In genomic region chr19:46537136-46538097, GRCh38 we compare ENCODE assay signal across 8 cellular contexts. TPM values are rescaled to one million over a fixed set of nuclear protein-coding genes. Genes with fewer than 3 reads are reported as not detected.
DNase-seq lines count a peak whose midpoint lies in the region; ATAC-seq, FAIRE-seq and TF ChIP-seq lines count a peak whose summit lies in the region.

No MANE protein-coding gene starts in this region.

- no TSS peak for BruUV-seq in endothelial cell of umbilical vein (replicated peaks; lab: Mats Ljungman, UMichigan)

- no peaks in the 10 kb centered on the region for H4K20me1 ChIP-seq in endothelial cell of umbilical vein (replicated peaks; ENCODE audit: control insufficient read depth, extremely low read depth, insufficient read depth, low read length)

- H3K9me3 ChIP-seq in endothelial cell of umbilical vein (replicated peaks; ENCODE audit: control insufficient read depth, insufficient read depth, low read length) (no peaks in the 10 kb centered on the region), thyroid gland (no peaks in the 10 kb centered on the region)

- H3K9me3 Mint-ChIP-seq in nephron = no peaks in the 10 kb centered on the region

- no peaks in the 10 kb centered on the region for H3K9me1 ChIP-seq in endothelial cell of umbilical vein (replicated peaks; ENCODE audit: control insufficient read depth, extremely low read depth, insufficient read depth, low read length)

- dilution Hi-C loops in endothelial cell of umbilical vein (cut with MboI; ENCODE audit: extremely low pct_ligation_motif_present, low sequenced_read_pairs) = no loop called here

- TF ChIP-seq CTCF in endothelial cell of umbilical vein (IDR thresholded peaks at IDR 0.05; ENCODE audit: extremely low read depth in 1 of 2, insufficient read depth in 1 of 2, low read depth in 1 of 2, low read length in 2 of 2) (peak; percentile 89 to 93), nephron (IDR thresholded peaks at IDR 0.05; ENCODE audit: unreplicated experiment in 3 of 3) (peak; percentile 75 to 79 (median 75)), thyroid gland (IDR thresholded peaks at IDR 0.05) (peak; percentile 53 to 91 (median 72))

- no peak overlapping the region for H3K9ac ChIP-seq in endothelial cell of umbilical vein (replicated peaks; ENCODE audit: extremely low read depth, insufficient read depth, low read length)

- CTCF ChIA-PET in endothelial cell of umbilical vein (lab: Charles Lee) = interaction anchor here (0.6 to 9.3 kb wide), 23 partner anchors 9 to 257 kb away, joined by 3 to 172 read pairs (median 6); partner anchors contain the start of gene DACT3

- H3K27me3 ChIP-seq in endothelial cell of umbilical vein (ENCODE audit: control insufficient read depth in 2 of 2, insufficient read depth in 2 of 2, low read length in 2 of 2) (peaks cover 0 to 1% of the 10 kb centered on the region in 2 experiments), thyroid gland (no peaks in the 10 kb centered on the region)

- H3K4me1 Mint-ChIP-seq in nephron = peaks cover under 1% of the 10 kb centered on the region

- H3K4me1 ChIP-seq in endothelial cell of umbilical vein (ENCODE audit: control insufficient read depth, extremely low read depth, insufficient read depth, low read length) (no peaks in the 10 kb centered on the region), thyroid gland (no peaks in the 10 kb centered on the region)

- H3K4me2 ChIP-seq in endothelial cell of umbilical vein (ENCODE audit: insufficient read depth, low read length) = no peak overlapping the region

- peak; percentile 93 for FAIRE-seq in endothelial cell of umbilical vein (lab: Jason Lieb, UNC)

- H2AFZ ChIP-seq in endothelial cell of umbilical vein (ENCODE audit: low read depth, low read length) = no peak overlapping the region

- intact Hi-C loops in endothelial cell of umbilical vein (cut with micrococcal nuclease) = loop anchor here (2.0 kb wide), 1 partner anchor 125 kb away; no protein-coding TSS in a partner anchor
- intact Hi-C loops in thyroid gland (cut with DNase I) = no loop called here

- H3K27ac ChIP-seq in endothelial cell of umbilical vein (ENCODE audit: insufficient read depth, low read depth, low read length) (no peak overlapping the region), thyroid gland (no peak overlapping the region)

- H3K36me3 ChIP-seq in endothelial cell of umbilical vein (ENCODE audit: control insufficient read depth in 2 of 2, extremely low read depth in 1 of 2, insufficient read depth in 2 of 2, low read length in 2 of 2) = no peaks in the 10 kb centered on the region
- H3K36me3 ChIP-seq in thyroid gland = no peaks in the 10 kb centered on the region

- peaks cover 5% of the 10 kb centered on the region for H3K27me3 Mint-ChIP-seq in nephron (ENCODE audit: low read depth)

- POLR2A ChIA-PET in endothelial cell of umbilical vein (lab: Charles Lee) = no interaction called here

- no peak for ATAC-seq in HG03571 (IDR thresholded peaks at IDR 0.05; ENCODE audit: unreplicated experiment)

- WGBS in thyroid gland, 2 donors = 24 to 37% methylated on average over 17 to 19 of the region's 19 CpGs

- H3K79me2 ChIP-seq in endothelial cell of umbilical vein (ENCODE audit: control insufficient read depth, insufficient read depth, low read length) = no peaks in the 10 kb centered on the region

- H3K36me3 Mint-ChIP-seq in nephron (ENCODE audit: low read depth) = no peaks in the 10 kb centered on the region

- H3K4me3 ChIP-seq in endothelial cell of umbilical vein (replicated peaks in 1 of 3; ENCODE audit: insufficient read depth in 1 of 3, low read depth in 1 of 3, low read length in 3 of 3) = no peak overlapping the region
- no peak overlapping the region for H3K4me3 ChIP-seq in thyroid gland (replicated peaks in 1 of 3)

- H3K27ac Mint-ChIP-seq in nephron = no peak overlapping the region

- TF ChIP-seq POLR2A in endothelial cell of umbilical vein (IDR thresholded peaks at IDR 0.05; ENCODE audit: low read depth, low read length) (no peak), thyroid gland (IDR thresholded peaks at IDR 0.05) (no peak)

- H3K4me3 Mint-ChIP-seq in nephron = no peak overlapping the region

- DNase-seq in EH (ENCODE audit: low read depth) (peak; percentile 52), NAMALWA (ENCODE audit: low spot score) (peak; percentile 62), endothelial cell of umbilical vein (ENCODE audit: low read depth, low spot score) (peak; percentile 41), thyroid gland (peak; percentile 40 to 48), NCI-H2171 (lab: John Stamatoyannopoulos, UW) (no peak)
- DNase-seq in activated CD8-positive, alpha-beta memory T cell treated with anti-CD3 and anti-CD28 coated beads for 1 hour (ENCODE audit: extremely low read depth in 1 of 2, low read depth in 1 of 2) = peak; percentile 13 to 49

TF ChIP-seq in endothelial cell of umbilical vein, 7 proteins besides CTCF, POLR2A, EP300 and RAD21:
- TF ChIP-seq MYC (IDR thresholded peaks at IDR 0.05; ENCODE audit: low read depth, low read length) (no peak), JUN (IDR thresholded peaks at IDR 0.05; ENCODE audit: borderline replicate concordance, insufficient read depth, insufficient read length, low read depth) (no peak), POLR2AphosphoS5 (IDR thresholded peaks at IDR 0.05; ENCODE audit: insufficient read depth, low read depth, low read length) (no peak), FOS (IDR thresholded peaks at IDR 0.05; ENCODE audit: borderline replicate concordance, insufficient read depth, low read length) (no peak), EZH2 (IDR thresholded peaks at IDR 0.05; ENCODE audit: borderline replicate concordance, low read depth, low read length, severe bottlenecking) (no peak), GATA2 (IDR thresholded peaks at IDR 0.05; ENCODE audit: insufficient read depth, insufficient read length, low read depth, low read length) (no peak)
- TF ChIP-seq, protein P1, sequence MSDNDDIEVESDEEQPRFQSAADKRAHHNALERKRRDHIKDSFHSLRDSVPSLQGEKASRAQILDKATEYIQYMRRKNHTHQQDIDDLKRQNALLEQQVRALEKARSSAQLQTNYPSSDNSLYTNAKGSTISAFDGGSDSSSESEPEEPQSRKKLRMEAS (IDR thresholded peaks at IDR 0.05; ENCODE audit: insufficient read depth, insufficient read length) = no peak

RNA-seq across cellular contexts. Expression of gene PNMA8B, which starts 41.8 kb away (rescaled TPM):
- total RNA-seq in endothelial cell of umbilical vein (0.11 TPM in 1 of 2 replicates, not detected in the other), thyroid gland (1 to 10 TPM; 1.3 to 1.5 (median 1.5) TPM)
- 0.02 TPM in 1 of 2 replicates, not detected in the other for polyA plus RNA-seq in endothelial cell of umbilical vein
- polyA plus RNA-seq in endothelial cell of umbilical vein (2011; cell fraction: cytosol; rRNA removed) = not detected in 2 replicates
- not detected in 2 replicates for polyA plus RNA-seq in endothelial cell of umbilical vein (2011; cell fraction: nucleus; rRNA removed)
- polyA plus RNA-seq in endothelial cell of umbilical vein (2012) = 0.04 TPM in 1 of 2 replicates, not detected in the other
- not detected in 2 replicates for polyA minus RNA-seq in endothelial cell of umbilical vein
- polyA minus RNA-seq in endothelial cell of umbilical vein (2011; cell fraction: cytosol; rRNA and poly(A)+ RNA removed) = not detected
- not detected in 2 replicates for polyA minus RNA-seq in endothelial cell of umbilical vein (2011; cell fraction: nucleus; rRNA and poly(A)+ RNA removed)
